8 cellular contexts compared by ENCODE assay signal in genomic region chr13:32314968-32315254, GRCh38. TPM values are rescaled to one million over a fixed set of nuclear protein-coding genes. Genes with fewer than 3 reads are reported as not detected.
DNase-seq lines count a peak whose midpoint lies in the region; ATAC-seq, FAIRE-seq and TF ChIP-seq lines count a peak whose summit lies in the region.
"Had no signal": no experiment of that assay in that cellular context is flagged by ENCODE, and none has a peak within 500 bp of the region (broad histone marks: within the 10 kb centered on the region; RNA-seq: fewer than 3 reads in every experiment).

No MANE protein-coding gene starts in this region.

- H3K27me3 Mint-ChIP-seq in activated CD8-positive, alpha-beta memory T cell treated with anti-CD3 and anti-CD28 coated beads, Interleukin-2, amount 10 ng/mL, durations not matched to agents 7 days and 5 days, result no peaks in the 10 kb centered on the region
- H3K27me3 Mint-ChIP-seq in naive thymus-derived CD8-positive, alpha-beta T cell, result no peaks in the 10 kb centered on the region

- H3K36me3 Mint-ChIP-seq in activated CD8-positive, alpha-beta memory T cell treated with anti-CD3 and anti-CD28 coated beads, Interleukin-2, amount 10 ng/mL, durations not matched to agents 7 days and 5 days, result peaks cover 20% of the 10 kb centered on the region
- peaks cover 0 to 2% (median 0%) of the 10 kb centered on the region in 3 donors for H3K36me3 Mint-ChIP-seq in naive thymus-derived CD8-positive, alpha-beta T cell

- H3K9me3 Mint-ChIP-seq in activated CD8-positive, alpha-beta memory T cell treated with anti-CD3 and anti-CD28 coated beads, Interleukin-2, amount 10 ng/mL, durations not matched to agents 7 days and 5 days (ENCODE audit: low read depth), result no peaks in the 10 kb centered on the region
- no peaks in the 10 kb centered on the region for H3K9me3 Mint-ChIP-seq in naive thymus-derived CD8-positive, alpha-beta T cell

- peak; percentile 67 for ATAC-seq in activated CD8-positive, alpha-beta memory T cell treated with anti-CD3 and anti-CD28 coated beads, Interleukin-2, amount 10 ng/mL, durations not matched to agents 7 days and 5 days
- peak; percentile 78 to 84 for ATAC-seq in naive thymus-derived CD8-positive, alpha-beta T cell

- peak overlapping the region; percentile 83 for H3K27ac ChIP-seq in temporal lobe (ENCODE audit: low read depth, low read length)

- H3K4me3 Mint-ChIP-seq in activated CD8-positive, alpha-beta memory T cell treated with anti-CD3 and anti-CD28 coated beads, Interleukin-2, amount 10 ng/mL, durations not matched to agents 7 days and 5 days, result peak overlapping the region; percentile 93
- H3K4me3 Mint-ChIP-seq in naive thymus-derived CD8-positive, alpha-beta T cell, result peak overlapping the region; percentile 90 to 100 (median 96)

- DNase-seq in GM12891 (ENCODE audit: insufficient read length, low spot score) (peak; percentile 16), HEK293T (ENCODE audit: extremely low spot score) (peak; percentile 56), NCI-H1930 (lab: John Stamatoyannopoulos, UW) (peak; percentile 57 to 61), erythroblast (lab: John Stamatoyannopoulos, UW) (peak; percentile 75 to 88)
- peak; percentile 86 for DNase-seq in activated CD8-positive, alpha-beta memory T cell treated with anti-CD3 and anti-CD28 coated beads, Interleukin-2, amount 10 ng/mL, durations not matched to agents 7 days and 5 days
- DNase-seq in naive thymus-derived CD8-positive, alpha-beta T cell, result peak; percentile 17 to 85 (median 76)

- POLR2A ChIA-PET in HEK293T (lab: Yijun Ruan, JAX), result interaction anchor here (0.5 to 1.9 kb wide), 34 partner anchors 9 to 418 kb away, joined by 3 to 23 read pairs (median 5); partner anchors contain the start of gene N4BP2L2
- POLR2A ChIA-PET in naive thymus-derived CD8-positive, alpha-beta T cell (lab: Charles Lee), result interaction anchor here (0.7 to 3.2 kb wide), 15 partner anchors 8 to 1697 kb away, joined by 3 to 58 read pairs (median 5); partner anchors contain the start of genes N4BP2L1, N4BP2L2, PDS5B and RFC3

- H3K27ac Mint-ChIP-seq in activated CD8-positive, alpha-beta memory T cell treated with anti-CD3 and anti-CD28 coated beads, Interleukin-2, amount 10 ng/mL, durations not matched to agents 7 days and 5 days, result peak overlapping the region; percentile 100
- H3K27ac Mint-ChIP-seq in naive thymus-derived CD8-positive, alpha-beta T cell, result peak overlapping the region; percentile 98 to 100 (median 100)

- CTCF ChIA-PET in HEK293T (lab: Yijun Ruan, JAX), result interaction anchor here (1.9 kb wide), 1 partner anchor 69 kb away, joined by 4 read pairs; no protein-coding TSS in a partner anchor
- CTCF ChIA-PET in activated CD8-positive, alpha-beta memory T cell treated with anti-CD3 and anti-CD28 coated beads, Interleukin-2, amount 10 ng/mL, durations not matched to agents 7 days and 5 days (lab: Charles Lee), result interaction anchor here (0.7 to 2.4 kb wide), 12 partner anchors 8 to 1503 kb away, joined by 3 to 9 read pairs (median 4); partner anchors contain the start of genes PDS5B and RFC3

- peaks cover 41% of the 10 kb centered on the region for H3K4me1 Mint-ChIP-seq in activated CD8-positive, alpha-beta memory T cell treated with anti-CD3 and anti-CD28 coated beads, Interleukin-2, amount 10 ng/mL, durations not matched to agents 7 days and 5 days
- H3K4me1 Mint-ChIP-seq in naive thymus-derived CD8-positive, alpha-beta T cell, result peaks cover 4 to 17% (median 9%) of the 10 kb centered on the region in 4 donors

- TF ChIP-seq POLR2A in GM12891 (IDR thresholded peaks at IDR 0.05; ENCODE audit: low read depth, low read length) (no peak), erythroblast (IDR thresholded peaks at IDR 0.05; ENCODE audit: low read length) (no peak)

- FAIRE-seq in GM12891 (lab: Jason Lieb, UNC), result no peak

TF ChIP-seq in GM12891, 5 proteins besides CTCF, POLR2A, EP300 and RAD21:
- no peak for TF ChIP-seq POLR2AphosphoS5 (IDR thresholded peaks at IDR 0.05; ENCODE audit: low read depth, low read length)
- no peak for TF ChIP-seq TAF1 (IDR thresholded peaks at IDR 0.05; ENCODE audit: low read depth, low read length)
- TF ChIP-seq PAX5 (IDR thresholded peaks at IDR 0.05; ENCODE audit: insufficient read depth, low read length, severe bottlenecking), result no peak
- no peak for TF ChIP-seq POU2F2 (IDR thresholded peaks at IDR 0.05; ENCODE audit: low read depth, low read length)
- TF ChIP-seq SPI1 (IDR thresholded peaks at IDR 0.05; ENCODE audit: low read depth, low read length), result no peak

TF ChIP-seq in HEK293T, 16 proteins besides CTCF, POLR2A, EP300 and RAD21:
- TF ChIP-seq SP1 (IDR thresholded peaks at IDR 0.05), result no peak
- TF ChIP-seq NFRKB (IDR thresholded peaks at IDR 0.05), result no peak
- TF ChIP-seq FOXK2 (IDR thresholded peaks at IDR 0.05), result no peak
- no peak for TF ChIP-seq PKNOX1 (IDR thresholded peaks at IDR 0.05)
- no peak for TF ChIP-seq ZNF384 (IDR thresholded peaks at IDR 0.05)
- TF ChIP-seq BHLHE40 (IDR thresholded peaks at IDR 0.05; ENCODE audit: borderline replicate concordance), result no peak
- no peak for TF ChIP-seq ARNT (IDR thresholded peaks at IDR 0.05)
- no peak for TF ChIP-seq FOXA1 (IDR thresholded peaks at IDR 0.05)
- no peak for TF ChIP-seq TARDBP (IDR thresholded peaks at IDR 0.05)
- TF ChIP-seq FOXM1 (IDR thresholded peaks at IDR 0.05; ENCODE audit: borderline replicate concordance), result no peak
- no peak for TF ChIP-seq LEF1 (IDR thresholded peaks at IDR 0.05; ENCODE audit: borderline replicate concordance)
- no peak for TF ChIP-seq ELF4 (IDR thresholded peaks at IDR 0.05)
- no peak for TF ChIP-seq L3MBTL2 (conservative IDR thresholded peaks at IDR 0.05)
- TF ChIP-seq CTBP1 (IDR thresholded peaks at IDR 0.05; ENCODE audit: borderline replicate concordance), result no peak
- TF ChIP-seq HDGF (IDR thresholded peaks at IDR 0.05; ENCODE audit: borderline replicate concordance), result no peak
- TF ChIP-seq SUZ12 (IDR thresholded peaks at IDR 0.05), result no peak

RNA-seq across cellular contexts. Expression of gene ZAR1L, which starts 0.3 kb away (rescaled TPM):
- not detected for polyA plus RNA-seq in GM12891 (2012; ENCODE audit: low read depth, missing spikeins)
- total RNA-seq in activated CD8-positive, alpha-beta memory T cell treated with anti-CD3 and anti-CD28 coated beads, Interleukin-2, amount 10 ng/mL, durations not matched to agents 7 days and 5 days, result not detected
- under 1 TPM; 0.25 to 0.34 TPM for total RNA-seq in naive thymus-derived CD8-positive, alpha-beta T cell
- not detected for polyA plus RNA-seq in naive thymus-derived CD8-positive, alpha-beta T cell
- total RNA-seq in temporal lobe, result not detected
- total RNA-seq: subcutaneous adipose tissue had no signal

RNA-seq across cellular contexts. Expression of gene BRCA2, which starts 0.4 kb away (rescaled TPM):
- 6.7 TPM for polyA plus RNA-seq in GM12891 (2012; ENCODE audit: low read depth, missing spikeins)
- 10 to 100 TPM; 25.1 to 37.8 TPM for total RNA-seq in activated CD8-positive, alpha-beta memory T cell treated with anti-CD3 and anti-CD28 coated beads, Interleukin-2, amount 10 ng/mL, durations not matched to agents 7 days and 5 days
- 1 to 10 TPM; 3.6 TPM for total RNA-seq in naive thymus-derived CD8-positive, alpha-beta T cell
- 1 to 10 TPM in 2 of 3 donors, under 1 TPM in 1; 0.59 to 1.2 (median 1.0) TPM for polyA plus RNA-seq in naive thymus-derived CD8-positive, alpha-beta T cell
- total RNA-seq in temporal lobe, result 1.7 TPM

Comparison
In these comparisons a context has a peak if more than half of its experiments do, and no peak if none do; other contexts are left out.
1. Peak in every context shown above with its lines: DNase-seq, ATAC-seq and H3K27ac ChIP-seq.
2. DNase-seq: peak in every context shown above with its lines; median percentile 86 in activated CD8-positive, alpha-beta memory T cell treated with anti-CD3 and anti-CD28 coated beads, Interleukin-2, amount 10 ng/mL, durations not matched to agents 7 days and 5 days; 82 in erythroblast; 76 in naive thymus-derived CD8-positive, alpha-beta T cell; 59 in NCI-H1930; 56 in HEK293T; 16 in GM12891.